ENCODE assay signal across 14 cellular contexts in the genomic region with DNA sequence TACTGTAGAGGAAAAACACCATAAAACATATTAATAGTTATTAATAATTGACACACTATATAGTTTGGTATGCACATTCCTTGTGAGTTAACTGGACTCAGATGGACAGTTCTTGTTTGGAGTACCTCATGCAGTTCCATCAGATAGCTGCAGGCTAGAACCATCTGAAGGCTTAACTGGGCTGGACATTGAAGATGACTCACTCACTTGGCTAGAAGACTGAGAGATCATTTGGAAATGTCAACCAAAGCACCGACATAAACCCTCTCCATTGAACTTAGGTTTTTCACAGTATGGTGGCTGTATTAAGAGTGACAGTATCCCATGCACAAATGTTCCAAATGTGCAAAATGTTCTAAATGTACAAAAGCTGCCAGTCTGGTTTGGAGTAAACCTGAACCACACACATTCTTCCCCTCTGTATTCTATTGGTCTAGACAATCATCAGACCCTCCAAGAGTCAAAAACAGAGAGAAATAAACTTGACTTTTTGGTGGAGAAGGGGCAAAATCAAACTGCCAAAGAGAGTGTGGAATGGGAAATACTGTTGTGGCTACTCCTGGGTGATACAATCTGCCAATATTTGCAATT.
DNase-seq lines count a peak whose midpoint lies in the region; ATAC-seq and TF ChIP-seq lines count a peak whose summit lies in the region.
"Had no signal": no experiment of that assay in that cellular context is flagged by ENCODE, and none has a peak within 500 bp of the region (broad histone marks: within the 10 kb centered on the region; RNA-seq: fewer than 3 reads in every experiment).

No MANE protein-coding gene starts in this region.

- intact Hi-C loops in ascending aorta (cut with DNase I): no loop called here

- H3K4me1 ChIP-seq in ascending aorta: no peaks in the 10 kb centered on the region
- H3K4me1 ChIP-seq: right atrium auricular region had no signal

- in situ Hi-C loops in astrocyte of the spinal cord (cut with HindIII; ENCODE audit: low sequenced_read_pairs): no loop called here

- DNase-seq in COLO829 (ENCODE audit: low spot score): peak; percentile 28
- peak; percentile 13 for DNase-seq in NCI-H69 (lab: John Stamatoyannopoulos, UW)
- DNase-seq in astrocyte of the spinal cord (ENCODE audit: low read depth, low spot score): peak; percentile 6
- DNase-seq in foreskin fibroblast: peak; percentile 56 to 79
- DNase-seq in COLO668 (lab: John Stamatoyannopoulos, UW; ENCODE audit: unreplicated experiment): no peak
- DNase-seq in ascending aorta (ENCODE audit: low spot score in 2 of 2): no peak
- no peak for DNase-seq in middle frontal gyrus (ENCODE audit: extremely low spot score, low spot score)
- DNase-seq: activated CD8-positive, alpha-beta memory T cell treated with anti-CD3 and anti-CD28 coated beads, Interleukin-2, amount 10 ng/mL, durations not matched to agents 7 days and 5 days; left ventricle myocardium superior; NCI-H2029 treated with DMSO at 0.1 percent for 48 hours; stimulated activated CD4-positive, alpha-beta T cell treated with anti-CD3 and anti-CD28 coated beads, Interleukin-4, amount 100 ng/mL, for 1 hour; WERI-Rb-1 had no signal

- TF ChIP-seq CTCF in astrocyte of the spinal cord (IDR thresholded peaks at IDR 0.05; ENCODE audit: low read depth, low read length) (no peak), foreskin fibroblast (IDR thresholded peaks at IDR 0.05; ENCODE audit: low read depth, low read length) (no peak), ascending aorta (IDR thresholded peaks at IDR 0.05) (no peak)

- no peaks in the 10 kb centered on the region for H3K9me3 ChIP-seq in ascending aorta
- H3K9me3 ChIP-seq: right atrium auricular region had no signal

- ATAC-seq in GM21515 (IDR thresholded peaks at IDR 0.05; ENCODE audit: unreplicated experiment): no peak
- ATAC-seq: activated CD8-positive, alpha-beta memory T cell treated with anti-CD3 and anti-CD28 coated beads, Interleukin-2, amount 10 ng/mL, durations not matched to agents 7 days and 5 days; left ventricle myocardium superior had no signal

- no peak overlapping the region for H3K4me3 ChIP-seq in astrocyte of the spinal cord (ENCODE audit: low read depth, low read length)
- no peak overlapping the region for H3K4me3 ChIP-seq in foreskin fibroblast (ENCODE audit: low read depth in 1 of 2, low read length in 2 of 2)
- no peak overlapping the region for H3K4me3 ChIP-seq in ascending aorta
- H3K4me3 ChIP-seq: right atrium auricular region had no signal

- H3K27ac ChIP-seq in ascending aorta: no peak overlapping the region
- H3K27ac ChIP-seq: right atrium auricular region, WERI-Rb-1 had no signal

- H3K36me3 ChIP-seq in ascending aorta: no peaks in the 10 kb centered on the region
- H3K36me3 ChIP-seq: right atrium auricular region, WERI-Rb-1 had no signal

- H3K27me3 ChIP-seq in ascending aorta: no peaks in the 10 kb centered on the region
- H3K27me3 ChIP-seq: right atrium auricular region had no signal

Comparison
In these comparisons a context has a peak if more than half of its experiments do, and no peak if none do; other contexts are left out.
1. DNase-seq: peak in COLO829 (single experiment), NCI-H69 (single experiment), astrocyte of the spinal cord (single experiment) and foreskin fibroblast (2 of 2); none in COLO668 (single experiment), ascending aorta (0 of 2) and middle frontal gyrus (single experiment).